Comparison of ENCODE assay signal across 37 cellular contexts in the genomic region with DNA sequence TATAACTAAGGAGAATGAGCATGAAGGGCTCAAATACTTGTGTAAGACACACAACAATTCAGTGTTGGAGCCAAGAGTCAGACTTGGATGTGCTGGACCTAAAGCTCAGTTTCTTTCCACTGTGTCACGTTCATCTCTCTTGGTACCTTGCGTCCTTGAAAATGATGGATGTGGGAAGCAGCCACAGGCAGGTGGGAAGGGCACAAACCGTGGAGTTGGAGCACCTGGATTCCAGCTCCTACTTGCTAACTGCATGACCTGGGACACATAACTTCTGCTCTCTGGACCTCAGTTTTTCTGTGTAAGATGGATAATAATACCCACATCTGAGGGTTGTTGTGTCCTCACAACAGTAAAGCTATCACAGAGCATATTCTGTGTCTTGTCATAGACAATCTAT.
"Had no signal": no experiment of that assay in that cellular context is flagged by ENCODE, and none has a peak within 500 bp of the region (broad histone marks: within the 10 kb centered on the region; RNA-seq: fewer than 3 reads in every experiment).

No MANE protein-coding gene starts in this region.

- H3K4me3 ChIP-seq: adrenal gland, body of pancreas, breast epithelium had no signal

- H3K4me1 Mint-ChIP-seq: activated B cell treated with CpG ODN at 0.5 μM for 24 hours; activated naive CD8-positive, alpha-beta T cell treated with anti-CD3 and anti-CD28 coated beads for 36 hours; activated T-helper 17 cell treated with anti-CD3 and anti-CD28 coated beads, Interleukin-2, amount 50 U/mL, for 72 hours had no signal

- H3K27ac ChIP-seq: adrenal gland, body of pancreas, brain microvascular endothelial cell, breast epithelium, VCaP had no signal

- FAIRE-seq: astrocyte, TTC549 had no signal

- H3K36me3 ChIP-seq: adrenal gland, brain microvascular endothelial cell, breast epithelium had no signal

- H3K9me3 Mint-ChIP-seq: activated B cell treated with CpG ODN at 0.5 μM for 24 hours; activated CD4-positive, alpha-beta memory T cell treated with anti-CD3 and anti-CD28 coated beads for 36 hours; activated CD8-positive, alpha-beta T cell treated with anti-CD3 and anti-CD28 coated beads for 36 hours; activated naive CD4-positive, alpha-beta T cell treated with anti-CD3 and anti-CD28 coated beads for 36 hours; activated naive CD8-positive, alpha-beta T cell treated with anti-CD3 and anti-CD28 coated beads for 36 hours; activated T-cell treated with anti-CD3 and anti-CD28 coated beads, Interleukin-2, amount 50 U/mL, for 4 hours; activated T-cell treated with anti-CD3 and anti-CD28 coated beads, Interleukin-2, amount 50 U/mL, for 72 hours; activated T-helper 1 cell treated with anti-CD3 and anti-CD28 coated beads, Interleukin-12 subunit alpha, Interleukin-12 subunit beta, Interleukin-2, Interleukin-4 antibody, amounts not matched to agents 30 ng/mL and 10 ng/mL and 1 ng/mL, durations not matched to agents 14 hours and 24 hours and 36 hours; activated T-helper 17 cell treated with anti-CD3 and anti-CD28 coated beads, Interleukin-2, amount 50 U/mL, for 72 hours; T-helper 2 cell treated with Interferon-gamma antibody and Interleukin-4, amounts not matched to agents 5 μg/mL and 100 μg/mL, for 36 hours had no signal

- DNase-seq: activated B cell treated with CpG ODN at 0.5 μM for 24 hours; activated CD4-positive, alpha-beta memory T cell treated with anti-CD3 and anti-CD28 coated beads for 36 hours; activated CD4-positive, alpha-beta T cell treated with anti-CD3 and anti-CD28 coated beads for 4 hours; activated CD4-positive, alpha-beta T cell treated with anti-CD3 and anti-CD28 coated beads, Interleukin-2, amount 10 ng/mL, durations not matched to agents 24 days and 14 days; activated CD4-positive, alpha-beta T cell treated with anti-CD3 and anti-CD28 coated beads, Interleukin-2, amount 50 U/mL, for 1 hour; activated CD4-positive, alpha-beta T cell treated with anti-CD3 and anti-CD28 coated beads, Interleukin-2, amount 50 U/mL, for 4 hours; activated CD4-positive, CD25-positive, alpha-beta regulatory T cell treated with anti-CD3 and anti-CD28 coated beads, Interleukin-2, amount 50 U/mL, for 72 hours; activated CD8-positive, alpha-beta memory T cell treated with anti-CD3 and anti-CD28 coated beads, Interleukin-2, amount 50 U/mL, for 4 hours; activated CD8-positive, alpha-beta T cell treated with anti-CD3 and anti-CD28 coated beads for 36 hours; activated effector memory CD4-positive, alpha-beta T cell treated with anti-CD3 and anti-CD28 coated beads, Interleukin-2, amount 50 U/mL, for 16 hours; activated gamma-delta T cell treated with Interleukin-2 at 50 U/mL for 16 hours; activated naive CD4-positive, alpha-beta T cell; activated naive CD4-positive, alpha-beta T cell treated with anti-CD3 and anti-CD28 coated beads for 36 hours; activated naive CD4-positive, alpha-beta T cell treated with anti-CD3 and anti-CD28 coated beads, Interleukin-2, amount 50 U/mL, for 16 hours; activated naive CD8-positive, alpha-beta T cell treated with anti-CD3 and anti-CD28 coated beads for 36 hours; activated T-cell treated with anti-CD3 and anti-CD28 coated beads for 4 hours; activated T-cell treated with anti-CD3 and anti-CD28 coated beads, Interleukin-2, amount 50 U/mL, for 1 hour; activated T-cell treated with anti-CD3 and anti-CD28 coated beads, Interleukin-2, amount 50 U/mL, for 4 hours; activated T-cell treated with anti-CD3 and anti-CD28 coated beads, Interleukin-2, amount 50 U/mL, for 72 hours; adrenal gland; amniotic stem cell; aorta; brain microvascular endothelial cell; central memory CD4-positive, alpha-beta T cell; T-helper 1 cell; T-helper 2 cell; T-helper 9 cell had no signal

- H3K27ac Mint-ChIP-seq: activated B cell treated with CpG ODN at 0.5 μM for 24 hours; activated CD4-positive, alpha-beta memory T cell treated with anti-CD3 and anti-CD28 coated beads for 36 hours; activated CD8-positive, alpha-beta T cell treated with anti-CD3 and anti-CD28 coated beads for 36 hours; activated naive CD4-positive, alpha-beta T cell treated with anti-CD3 and anti-CD28 coated beads for 36 hours; activated naive CD4-positive, alpha-beta T cell treated with anti-CD3 and anti-CD28 coated beads, Interleukin-2, amount 50 U/mL, for 72 hours; activated naive CD8-positive, alpha-beta T cell treated with anti-CD3 and anti-CD28 coated beads for 36 hours; activated T-cell treated with anti-CD3 and anti-CD28 coated beads, Interleukin-2, amount 50 U/mL, for 72 hours; activated T-helper 1 cell treated with anti-CD3 and anti-CD28 coated beads, Interleukin-12 subunit alpha, Interleukin-12 subunit beta, Interleukin-2, Interleukin-4 antibody, amounts not matched to agents 30 ng/mL and 10 ng/mL and 1 ng/mL, durations not matched to agents 14 hours and 24 hours and 36 hours; activated T-helper 17 cell treated with anti-CD3 and anti-CD28 coated beads, Interleukin-2, amount 50 U/mL, for 72 hours; T-helper 1 cell treated with Interleukin-12 subunit alpha and Interleukin-12 subunit beta and Interleukin-4 antibody, amounts not matched to agents 30 μg/mL and 1 μg/mL, for 36 hours; T-helper 2 cell treated with Interferon-gamma antibody and Interleukin-4, amounts not matched to agents 5 μg/mL and 100 μg/mL, for 36 hours had no signal

- H3K27me3 ChIP-seq: adrenal gland, body of pancreas, brain microvascular endothelial cell, breast epithelium had no signal

- H3K4me3 Mint-ChIP-seq: activated B cell treated with CpG ODN at 0.5 μM for 24 hours; activated CD4-positive, alpha-beta memory T cell treated with anti-CD3 and anti-CD28 coated beads for 36 hours; activated CD4-positive, alpha-beta T cell treated with anti-CD3 and anti-CD28 coated beads, Interleukin-2, amount 10 ng/mL, durations not matched to agents 24 days and 14 days; activated CD8-positive, alpha-beta T cell treated with anti-CD3 and anti-CD28 coated beads for 36 hours; activated naive CD4-positive, alpha-beta T cell treated with anti-CD3 and anti-CD28 coated beads for 36 hours; activated naive CD8-positive, alpha-beta T cell treated with anti-CD3 and anti-CD28 coated beads for 36 hours; activated T-cell treated with anti-CD3 and anti-CD28 coated beads, Interleukin-2, amount 50 U/mL, for 4 hours; activated T-cell treated with anti-CD3 and anti-CD28 coated beads, Interleukin-2, amount 50 U/mL, for 72 hours; activated T-helper 1 cell treated with anti-CD3 and anti-CD28 coated beads, Interleukin-12 subunit alpha, Interleukin-12 subunit beta, Interleukin-2, Interleukin-4 antibody, amounts not matched to agents 30 ng/mL and 10 ng/mL and 1 ng/mL, durations not matched to agents 14 hours and 24 hours and 36 hours; activated T-helper 17 cell treated with anti-CD3 and anti-CD28 coated beads, Interleukin-2, amount 50 U/mL, for 72 hours; T-helper 1 cell treated with Interleukin-12 subunit alpha and Interleukin-12 subunit beta and Interleukin-4 antibody, amounts not matched to agents 30 μg/mL and 1 μg/mL, for 36 hours; T-helper 2 cell treated with Interferon-gamma antibody and Interleukin-4, amounts not matched to agents 5 μg/mL and 100 μg/mL, for 36 hours had no signal

- H3K9me3 ChIP-seq: adrenal gland, body of pancreas, breast epithelium had no signal

- H3K36me3 Mint-ChIP-seq: activated CD4-positive, alpha-beta memory T cell treated with anti-CD3 and anti-CD28 coated beads for 36 hours; activated naive CD4-positive, alpha-beta T cell treated with anti-CD3 and anti-CD28 coated beads, Interleukin-2, amount 50 U/mL, for 72 hours; activated naive CD8-positive, alpha-beta T cell treated with anti-CD3 and anti-CD28 coated beads for 36 hours had no signal

- H3K27me3 Mint-ChIP-seq: activated B cell treated with CpG ODN at 0.5 μM for 24 hours; activated CD4-positive, alpha-beta memory T cell treated with anti-CD3 and anti-CD28 coated beads for 36 hours; activated CD4-positive, alpha-beta T cell treated with anti-CD3 and anti-CD28 coated beads, Interleukin-2, amount 10 ng/mL, durations not matched to agents 24 days and 14 days; activated CD8-positive, alpha-beta T cell treated with anti-CD3 and anti-CD28 coated beads for 36 hours; activated naive CD8-positive, alpha-beta T cell treated with anti-CD3 and anti-CD28 coated beads for 36 hours; activated T-helper 17 cell treated with anti-CD3 and anti-CD28 coated beads, Interleukin-2, amount 50 U/mL, for 72 hours had no signal

- H3K4me1 ChIP-seq: breast epithelium had no signal
